ENCODE assay signal across 15 cellular contexts in genomic region chr5:128774605-128775004, GRCh38.
A peak's percentile ranks its signal among the peaks of the same experiment; 100 is the strongest.
DNase-seq lines count a peak whose midpoint lies in the region; ATAC-seq and TF ChIP-seq lines count a peak whose summit lies in the region.
"Had no signal": no experiment of that assay in that cellular context is flagged by ENCODE, and none has a peak within 500 bp of the region (broad histone marks: within the 10 kb centered on the region; RNA-seq: fewer than 3 reads in every experiment).

No MANE protein-coding gene starts in this region.

- TF ChIP-seq EP300 in suprapubic skin (IDR thresholded peaks at IDR 0.05) = no peak

- H3K9me3 ChIP-seq in RWPE2 (ENCODE audit: severe bottlenecking) (no peaks in the 10 kb centered on the region), suprapubic skin (no peaks in the 10 kb centered on the region), BE2C (no peaks in the 10 kb centered on the region)
- H3K9me3 ChIP-seq: adrenal gland, testis had no signal

- H3K4me3 ChIP-seq in RWPE2 (ENCODE audit: severe bottlenecking) (no peak overlapping the region), suprapubic skin (no peak overlapping the region), BE2C (ENCODE audit: low read depth, low read length) (no peak overlapping the region)
- H3K4me3 ChIP-seq: adrenal gland, testis had no signal

- H3K36me3 ChIP-seq in RWPE2 (ENCODE audit: low read depth) (no peaks in the 10 kb centered on the region), suprapubic skin (no peaks in the 10 kb centered on the region), BE2C (no peaks in the 10 kb centered on the region)
- H3K36me3 ChIP-seq: adrenal gland had no signal

- H3K9me3 Mint-ChIP-seq in activated T-helper 1 cell treated with anti-CD3 and anti-CD28 coated beads, Interleukin-12 subunit alpha, Interleukin-12 subunit beta, Interleukin-2, Interleukin-4 antibody, amounts not matched to agents 30 ng/mL and 10 ng/mL and 1 ng/mL, durations not matched to agents 14 hours and 24 hours and 36 hours = no peaks in the 10 kb centered on the region

- TF ChIP-seq POLR2A in suprapubic skin (IDR thresholded peaks at IDR 0.05) = no peak

- H3K4me3 Mint-ChIP-seq in activated T-helper 1 cell treated with anti-CD3 and anti-CD28 coated beads, Interleukin-12 subunit alpha, Interleukin-12 subunit beta, Interleukin-2, Interleukin-4 antibody, amounts not matched to agents 30 ng/mL and 10 ng/mL and 1 ng/mL, durations not matched to agents 14 hours and 24 hours and 36 hours = no peak overlapping the region
- H3K4me3 Mint-ChIP-seq: T-helper 17 cell had no signal

- H3K27ac ChIP-seq in RWPE2 (ENCODE audit: poor library complexity, severe bottlenecking) (no peak overlapping the region), suprapubic skin (no peak overlapping the region)
- H3K27ac ChIP-seq: adrenal gland, testis had no signal

- peaks cover 16% of the 10 kb centered on the region for H3K4me1 Mint-ChIP-seq in activated T-helper 1 cell treated with anti-CD3 and anti-CD28 coated beads, Interleukin-12 subunit alpha, Interleukin-12 subunit beta, Interleukin-2, Interleukin-4 antibody, amounts not matched to agents 30 ng/mL and 10 ng/mL and 1 ng/mL, durations not matched to agents 14 hours and 24 hours and 36 hours (ENCODE audit: low read depth)

- DNase-seq in RWPE2 (ENCODE audit: low spot score) (no peak), iris pigment epithelial cell (ENCODE audit: low read depth) (peak; percentile 93), SHP77 treated with DMSO at 0.1 percent for 48 hours (lab: John Stamatoyannopoulos, UW) (no peak), suprapubic skin (ENCODE audit: low spot score in 2 of 2) (no peak), BE2C (no peak)
- no peak for DNase-seq in activated T-helper 1 cell treated with anti-CD3 and anti-CD28 coated beads, Interleukin-12 subunit alpha, Interleukin-12 subunit beta, Interleukin-2, Interleukin-4 antibody, amounts not matched to agents 30 ng/mL and 10 ng/mL and 1 ng/mL, durations not matched to agents 14 hours and 24 hours and 36 hours (ENCODE audit: low spot score)
- DNase-seq: adrenal gland; effector memory CD4-positive, alpha-beta T cell; hippocampal formation; NCI-H526; stimulated activated CD4-positive, alpha-beta T cell treated with anti-CD3 and anti-CD28 coated beads, Interleukin-4, amount 100 ng/mL, for 24 hours; T-helper 17 cell; testis had no signal

- H3K4me1 ChIP-seq in RWPE2 (ENCODE audit: insufficient read depth, poor library complexity, severe bottlenecking) = no peaks in the 10 kb centered on the region
- no peaks in the 10 kb centered on the region for H3K4me1 ChIP-seq in suprapubic skin
- H3K4me1 ChIP-seq in BE2C = no peaks in the 10 kb centered on the region
- H3K4me1 ChIP-seq: adrenal gland, testis had no signal

- H3K27me3 Mint-ChIP-seq in activated T-helper 1 cell treated with anti-CD3 and anti-CD28 coated beads, Interleukin-12 subunit alpha, Interleukin-12 subunit beta, Interleukin-2, Interleukin-4 antibody, amounts not matched to agents 30 ng/mL and 10 ng/mL and 1 ng/mL, durations not matched to agents 14 hours and 24 hours and 36 hours (ENCODE audit: insufficient read depth) = peaks cover 2% of the 10 kb centered on the region
- H3K27me3 Mint-ChIP-seq: T-helper 17 cell had no signal

- H3K27ac Mint-ChIP-seq in activated T-helper 1 cell treated with anti-CD3 and anti-CD28 coated beads, Interleukin-12 subunit alpha, Interleukin-12 subunit beta, Interleukin-2, Interleukin-4 antibody, amounts not matched to agents 30 ng/mL and 10 ng/mL and 1 ng/mL, durations not matched to agents 14 hours and 24 hours and 36 hours = no peak overlapping the region
- H3K27ac Mint-ChIP-seq: T-helper 17 cell had no signal

- H3K36me3 Mint-ChIP-seq in activated T-helper 1 cell treated with anti-CD3 and anti-CD28 coated beads, Interleukin-12 subunit alpha, Interleukin-12 subunit beta, Interleukin-2, Interleukin-4 antibody, amounts not matched to agents 30 ng/mL and 10 ng/mL and 1 ng/mL, durations not matched to agents 14 hours and 24 hours and 36 hours (ENCODE audit: low read depth) = no peaks in the 10 kb centered on the region

- ATAC-seq in GM18508 (IDR thresholded peaks at IDR 0.05; ENCODE audit: insufficient read depth, unreplicated experiment) (peak; percentile 43), HG02938 (IDR thresholded peaks at IDR 0.05; ENCODE audit: unreplicated experiment) (peak; percentile 45), RWPE2 (ENCODE audit: low read depth) (peak; percentile 24; the same call in 1 of the 3 replicates)
- ATAC-seq: T-helper 17 cell had no signal

- WGBS in suprapubic skin = 82% methylated on average over 7 of the region's 7 CpGs

- TF ChIP-seq CTCF in RWPE2 (IDR thresholded peaks at IDR 0.05; ENCODE audit: poor library complexity, severe bottlenecking) = no peak
- TF ChIP-seq CTCF in suprapubic skin (IDR thresholded peaks at IDR 0.05) = no peak
- TF ChIP-seq CTCF in BE2C (IDR thresholded peaks at IDR 0.05; ENCODE audit: low read depth, low read length) = no peak

- intact Hi-C loops in activated T-helper 1 cell treated with anti-CD3 and anti-CD28 coated beads, Interleukin-12 subunit alpha, Interleukin-12 subunit beta, Interleukin-2, Interleukin-4 antibody, amounts not matched to agents 30 ng/mL and 10 ng/mL and 1 ng/mL, durations not matched to agents 14 hours and 24 hours and 36 hours (cut with micrococcal nuclease) = no loop called here

- peaks cover 7% of the 10 kb centered on the region for H3K27me3 ChIP-seq in RWPE2 (ENCODE audit: insufficient read depth, poor library complexity, severe bottlenecking)
- H3K27me3 ChIP-seq in suprapubic skin = no peaks in the 10 kb centered on the region
- H3K27me3 ChIP-seq in BE2C = peaks cover 3% of the 10 kb centered on the region
- H3K27me3 ChIP-seq: adrenal gland, testis had no signal
